Comparison of ENCODE assay signal across 8 cellular contexts in the genomic region with DNA sequence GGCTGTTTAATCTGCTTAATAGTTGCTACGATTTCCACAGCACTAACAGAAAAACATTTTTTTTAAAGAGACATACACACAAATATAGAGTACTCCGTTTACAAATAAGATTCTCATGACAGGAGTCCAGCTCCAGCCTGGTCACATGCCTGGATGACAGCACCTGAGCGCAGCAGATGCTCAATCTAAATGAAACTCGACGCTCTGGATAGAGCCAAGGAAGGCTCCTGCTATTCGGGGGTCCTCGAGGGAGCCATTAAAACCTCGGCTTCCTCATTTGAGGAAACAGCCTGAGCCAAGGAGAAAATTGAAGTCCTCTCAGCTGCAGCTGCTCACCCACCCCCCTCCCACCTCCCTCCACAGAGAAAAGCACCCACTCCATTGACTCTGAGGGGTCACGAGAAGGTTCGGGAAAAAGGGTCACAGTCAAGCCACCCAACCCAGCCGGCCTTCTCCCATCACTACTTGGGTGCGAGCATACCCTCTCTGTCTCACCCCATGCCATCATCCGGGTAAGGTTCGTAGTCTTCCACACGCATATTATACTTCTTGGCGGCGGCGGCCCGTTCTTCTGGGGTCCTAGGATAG. TPM values are rescaled to one million over a fixed set of nuclear protein-coding genes. Genes with fewer than 3 reads are reported as not detected.
DNase-seq lines count a peak whose midpoint lies in the region; ATAC-seq and TF ChIP-seq lines count a peak whose summit lies in the region.

No MANE protein-coding gene starts in this region.

- H3K9me3 ChIP-seq in A673 (ENCODE audit: low read depth, low read length, poor library complexity, severe bottlenecking): no peaks in the 10 kb centered on the region
- H3K9me3 ChIP-seq in GM23248 (ENCODE audit: low read depth): no peaks in the 10 kb centered on the region
- H3K9me3 ChIP-seq in SU-DHL-6 (ENCODE audit: insufficient read depth, low read length): no peaks in the 10 kb centered on the region

- H3K27ac ChIP-seq in A673 (ENCODE audit: low read depth, low read length, poor library complexity, severe bottlenecking) (peak overlapping the region; percentile 80), GM23248 (peak overlapping the region; percentile 2; the same call in 1 of the 2 replicates), SU-DHL-6 (ENCODE audit: low read depth, low read length) (peak overlapping the region; percentile 41)

- DNase-seq in A673 (ENCODE audit: low spot score): peak; percentile 52
- peak; percentile 47 for DNase-seq in GM23248
- no peak for DNase-seq in fibroblast of the aortic adventitia (ENCODE audit: low read depth)
- DNase-seq in pons (ENCODE audit: low spot score): peak; percentile 17
- no peak for DNase-seq in activated effector memory CD4-positive, alpha-beta T cell treated with anti-CD3 and anti-CD28 coated beads, Interleukin-2, amount 50 U/mL, for 16 hours
- no peak for DNase-seq in NCI-H345 (lab: John Stamatoyannopoulos, UW)

- no peak for ATAC-seq in HG02852 (IDR thresholded peaks at IDR 0.05; ENCODE audit: unreplicated experiment)

- peak overlapping the region; percentile 76 for H3K4me3 ChIP-seq in A673 (ENCODE audit: low read depth, low read length, poor library complexity, severe bottlenecking)
- peak overlapping the region; percentile 97 for H3K4me3 ChIP-seq in GM23248
- H3K4me3 ChIP-seq in SU-DHL-6 (ENCODE audit: insufficient read depth, low read length, poor library complexity, severe bottlenecking): peak overlapping the region; percentile 72
- peak overlapping the region; percentile 96 for H3K4me3 ChIP-seq in fibroblast of the aortic adventitia (ENCODE audit: low read depth, low read length)

- no TSS peak for BruUV-seq in A673 (replicated peaks; lab: Mats Ljungman, UMichigan)

- CTCF ChIA-PET in A673 (lab: Charles Lee): no interaction called here

- H2AFZ ChIP-seq in GM23248 (peak overlapping the region; percentile 97), SU-DHL-6 (ENCODE audit: low read depth, low read length, severe bottlenecking) (peak overlapping the region; percentile 86)

- H3K4me1 ChIP-seq in A673 (ENCODE audit: insufficient read depth, low read length, poor library complexity, severe bottlenecking) (peaks cover 7% of the 10 kb centered on the region), GM23248 (ENCODE audit: insufficient read depth) (peaks cover 8% of the 10 kb centered on the region; the same call in 1 of the 2 replicates)

- no peak for TF ChIP-seq CTCF in A673 (conservative IDR thresholded peaks at IDR 0.05; ENCODE audit: low read depth, low read length)
- TF ChIP-seq CTCF in SU-DHL-6 (IDR thresholded peaks at IDR 0.05; ENCODE audit: insufficient read depth, low read length, poor library complexity, severe bottlenecking): no peak
- TF ChIP-seq CTCF in fibroblast of the aortic adventitia (IDR thresholded peaks at IDR 0.05; ENCODE audit: insufficient read depth, low read length): no peak

- H3K27me3 ChIP-seq in A673 (replicated peaks; ENCODE audit: insufficient read depth, low read depth, low read length, poor library complexity) (no peaks in the 10 kb centered on the region), GM23248 (replicated peaks; ENCODE audit: insufficient read depth) (no peaks in the 10 kb centered on the region), SU-DHL-6 (ENCODE audit: low read length) (no peaks in the 10 kb centered on the region)

- WGBS in GM23248 (ENCODE audit: low coverage in 1 of 2, low lambda C conversion rate in 2 of 2, missing lambda C conversion rate in 2 of 2), 2 experiments: 0% methylated on average over 17 to 19 of the region's 19 CpGs

- H3K4me2 ChIP-seq in GM23248 (ENCODE audit: unreplicated experiment) (peak overlapping the region; percentile 99), SU-DHL-6 (ENCODE audit: low read depth, low read length, poor library complexity, severe bottlenecking) (peak overlapping the region; percentile 81)

- H3K36me3 ChIP-seq in A673 (ENCODE audit: insufficient read depth, low read length, poor library complexity, severe bottlenecking): peaks cover 33% of the 10 kb centered on the region
- 0 out of 2 replicates have a peak, but pooled peaks cover 9% of the 10 kb centered on the region for H3K36me3 ChIP-seq in GM23248 (ENCODE audit: low read depth)
- peaks cover 3% of the 10 kb centered on the region; the same call in 1 of the 2 replicates for H3K36me3 ChIP-seq in SU-DHL-6 (ENCODE audit: low read length)

- no peaks in the 10 kb centered on the region for H4K20me1 ChIP-seq in GM23248 (ENCODE audit: insufficient read depth)
- H4K20me1 ChIP-seq in SU-DHL-6 (ENCODE audit: low read depth, low read length): no peaks in the 10 kb centered on the region

- H3K79me2 ChIP-seq in GM23248 (ENCODE audit: insufficient read depth): peaks cover 33% of the 10 kb centered on the region
- H3K79me2 ChIP-seq in SU-DHL-6 (ENCODE audit: insufficient read depth, low read length): peaks cover 18% of the 10 kb centered on the region

- POLR2A ChIA-PET in A673 (lab: Charles Lee; ENCODE audit: low non-redundant PET): no interaction called here

- intact Hi-C loops in A673 (cut with micrococcal nuclease; ENCODE audit: unreplicated experiment): loop anchor here (1.0 kb wide), 1 partner anchor 38 kb away; no protein-coding TSS in a partner anchor

- H3K9ac ChIP-seq in GM23248 (peak overlapping the region; percentile 86), SU-DHL-6 (ENCODE audit: low read length) (peak overlapping the region; percentile 88)

- in situ Hi-C loops in GM23248 (cut with MboI): no loop called here

- H3F3A ChIP-seq in GM23248 (ENCODE audit: insufficient read depth) (no peaks in the 10 kb centered on the region), SU-DHL-6 (ENCODE audit: insufficient read depth) (no peaks in the 10 kb centered on the region)

- H3K9me2 ChIP-seq in GM23248 (ENCODE audit: insufficient read depth): no peaks in the 10 kb centered on the region
- H3K9me2 ChIP-seq in SU-DHL-6 (replicated peaks; ENCODE audit: insufficient read depth, low read length): no peaks in the 10 kb centered on the region

RNA-seq across cellular contexts. Expression of a gene that starts 0.7 kb away (rescaled TPM):
- total RNA-seq in A673 (2021) (293 and 297 TPM in 2 replicates), fibroblast of the aortic adventitia (ENCODE audit: low replicate concordance) (98.9 and 134 TPM in 2 replicates)
- 123 and 124 TPM in 2 replicates for total RNA-seq in GM23248 (2014; rRNA removed; shearing (Covaris generic))
- 294 and 324 TPM in 2 replicates for polyA plus RNA-seq in GM23248 (2016; fragmentation: Nextera tagmentation; extraction: Ambion mirVana)

RNA-seq across cellular contexts. Expression of a gene that starts 6.8 kb away (rescaled TPM):
- 49.0 and 57.6 TPM in 2 replicates for total RNA-seq in A673 (2021)
- total RNA-seq in GM23248 (2014; rRNA removed; shearing (Covaris generic)): 5.4 and 9.8 TPM in 2 replicates
- polyA plus RNA-seq in GM23248 (2016; fragmentation: Nextera tagmentation; extraction: Ambion mirVana): 35.2 and 36.7 TPM in 2 replicates
- total RNA-seq in fibroblast of the aortic adventitia (ENCODE audit: low replicate concordance): 12.9 and 17.3 TPM in 2 replicates

RNA-seq across cellular contexts. Expression of a gene that starts 9.3 kb away (rescaled TPM):
- total RNA-seq in A673 (2021) (3.8 and 4.7 TPM in 2 replicates), fibroblast of the aortic adventitia (ENCODE audit: low replicate concordance) (3.3 and 17.4 TPM in 2 replicates)
- total RNA-seq in GM23248 (2014; rRNA removed; shearing (Covaris generic)): 2.5 and 2.7 TPM in 2 replicates
- polyA plus RNA-seq in GM23248 (2016; fragmentation: Nextera tagmentation; extraction: Ambion mirVana): 2.2 and 4.5 TPM in 2 replicates

Comparison
In these comparisons a context has a peak if more than half of its experiments do, and no peak if none do; other contexts are left out.
1. DNase-seq: peak in A673 (single experiment), GM23248 (single experiment) and pons (single experiment); none in fibroblast of the aortic adventitia (single experiment), activated effector memory CD4-positive, alpha-beta T cell treated with anti-CD3 and anti-CD28 coated beads, Interleukin-2, amount 50 U/mL, for 16 hours (single experiment) and NCI-H345 (single experiment).
2. H3K27ac ChIP-seq: peak in every context shown above with its lines; median percentile 80 in A673; 41 in SU-DHL-6; 2 in GM23248.
3. Peak in every context shown above with its lines, with median percentiles within 50 percentile points of each other: H3K4me3 ChIP-seq.